Comparison of ENCODE assay signal across 8 cellular contexts in the genomic region with DNA sequence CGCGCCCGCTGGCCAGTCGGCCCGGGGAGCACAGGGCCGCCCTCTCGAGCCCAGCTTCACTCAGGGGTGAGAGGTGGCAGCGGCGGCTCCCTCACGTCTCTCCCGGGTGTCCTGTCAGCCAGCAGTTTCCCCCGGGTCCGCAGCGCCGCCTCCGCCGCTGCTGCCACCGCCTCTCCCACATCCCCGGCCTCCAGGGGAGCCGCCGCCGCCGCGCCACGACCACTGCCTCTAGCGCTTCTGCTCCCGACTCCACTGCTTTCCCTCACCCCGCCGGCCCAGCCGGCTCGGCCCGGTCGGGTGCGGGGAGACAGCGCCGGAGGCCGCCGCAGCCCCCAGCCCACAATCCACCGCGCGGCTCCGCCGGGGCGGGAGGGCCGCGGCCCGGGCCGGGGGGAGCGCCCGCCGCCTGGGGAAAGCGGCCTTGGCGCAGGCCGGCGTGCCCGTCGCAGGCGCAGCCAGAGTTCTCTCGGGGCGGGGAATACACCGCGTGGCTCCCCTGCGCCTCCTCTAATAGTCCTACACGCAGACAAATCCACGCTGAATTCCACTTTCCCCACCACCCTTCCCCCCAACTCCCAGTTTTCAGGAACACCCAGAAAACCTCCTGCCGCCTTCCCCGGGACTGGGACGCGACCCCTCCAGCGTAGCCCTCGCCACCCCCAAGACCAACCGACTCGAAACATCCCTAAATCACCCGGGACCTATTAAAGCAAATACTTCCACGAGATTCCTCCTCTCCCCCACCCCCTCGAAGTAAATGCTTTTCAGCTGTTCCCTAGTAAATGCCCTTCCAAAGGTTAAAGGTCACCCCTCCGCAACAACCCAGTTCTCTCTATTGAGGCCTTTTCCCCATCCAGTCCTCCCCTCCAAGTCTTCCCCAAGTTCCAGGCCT. TPM values are rescaled to one million over a fixed set of nuclear protein-coding genes. Genes with fewer than 3 reads are reported as not detected.
DNase-seq lines count a peak whose midpoint lies in the region; ATAC-seq and TF ChIP-seq lines count a peak whose summit lies in the region.

A gene with protein sequence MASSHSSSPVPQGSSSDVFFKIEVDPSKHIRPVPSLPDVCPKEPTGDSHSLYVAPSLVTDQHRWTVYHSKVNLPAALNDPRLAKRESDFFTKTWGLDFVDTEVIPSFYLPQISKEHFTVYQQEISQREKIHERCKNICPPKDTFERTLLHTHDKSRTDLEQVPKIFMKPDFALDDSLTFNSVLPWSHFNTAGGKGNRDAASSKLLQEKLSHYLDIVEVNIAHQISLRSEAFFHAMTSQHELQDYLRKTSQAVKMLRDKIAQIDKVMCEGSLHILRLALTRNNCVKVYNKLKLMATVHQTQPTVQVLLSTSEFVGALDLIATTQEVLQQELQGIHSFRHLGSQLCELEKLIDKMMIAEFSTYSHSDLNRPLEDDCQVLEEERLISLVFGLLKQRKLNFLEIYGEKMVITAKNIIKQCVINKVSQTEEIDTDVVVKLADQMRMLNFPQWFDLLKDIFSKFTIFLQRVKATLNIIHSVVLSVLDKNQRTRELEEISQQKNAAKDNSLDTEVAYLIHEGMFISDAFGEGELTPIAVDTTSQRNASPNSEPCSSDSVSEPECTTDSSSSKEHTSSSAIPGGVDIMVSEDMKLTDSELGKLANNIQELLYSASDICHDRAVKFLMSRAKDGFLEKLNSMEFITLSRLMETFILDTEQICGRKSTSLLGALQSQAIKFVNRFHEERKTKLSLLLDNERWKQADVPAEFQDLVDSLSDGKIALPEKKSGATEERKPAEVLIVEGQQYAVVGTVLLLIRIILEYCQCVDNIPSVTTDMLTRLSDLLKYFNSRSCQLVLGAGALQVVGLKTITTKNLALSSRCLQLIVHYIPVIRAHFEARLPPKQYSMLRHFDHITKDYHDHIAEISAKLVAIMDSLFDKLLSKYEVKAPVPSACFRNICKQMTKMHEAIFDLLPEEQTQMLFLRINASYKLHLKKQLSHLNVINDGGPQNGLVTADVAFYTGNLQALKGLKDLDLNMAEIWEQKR (minus strand): TSS at position 346 of the 892 bp plus-strand sequence. CDS start 35,429 bp downstream, outside the sequence.

- H3K4me3 ChIP-seq in BJ (ENCODE audit: low read depth, low read length) (peak within 1 kb of the TSS; percentile 54), Peyer's patch (peak within 1 kb of the TSS; percentile 81 to 91 (median 89))

- ATAC-seq in GM19035 (IDR thresholded peaks at IDR 0.05; ENCODE audit: unreplicated experiment) (peak; percentile 63), HG03280 (IDR thresholded peaks at IDR 0.05; ENCODE audit: unreplicated experiment) (peak; percentile 71)

- CTCF ChIA-PET in BJ (lab: Yijun Ruan, JAX), result interaction anchor here (0.8 kb wide), 1 partner anchor 92 kb away, joined by 3 read pairs; no protein-coding TSS in a partner anchor

- no peak for TF ChIP-seq CTCF in BJ (IDR thresholded peaks at IDR 0.05; ENCODE audit: insufficient read depth, low read depth, low read length)
- TF ChIP-seq CTCF in Peyer's patch (IDR thresholded peaks at IDR 0.05), result peak in 2 of 6 experiments; percentile 16 to 29
- no peak for TF ChIP-seq CTCF in nephron (IDR thresholded peaks at IDR 0.05; ENCODE audit: unreplicated experiment in 3 of 3)

- H3K36me3 Mint-ChIP-seq in activated T-helper 2 cell treated with anti-CD3 and anti-CD28 coated beads, Interferon-gamma antibody, Interleukin-2, Interleukin-4, amounts not matched to agents 10 μg/mL and 5 μg/mL and 100 μg/mL, durations not matched to agents 14 hours and 24 hours and 36 hours (ENCODE audit: low read depth), result peaks cover 12% of the 10 kb centered on the region
- H3K36me3 Mint-ChIP-seq in nephron (ENCODE audit: low read depth), result no peaks in the 10 kb centered on the region
- H3K36me3 Mint-ChIP-seq in stimulated activated naive CD8-positive, alpha-beta T cell treated with anti-CD3 and anti-CD28 coated beads, Interleukin-15, Interleukin-2, amounts not matched to agents 100 ng/mL and 50 ng/mL, for 24 hours (ENCODE audit: low read depth), result peaks cover 7% of the 10 kb centered on the region

- H3K9me3 Mint-ChIP-seq in activated T-helper 2 cell treated with anti-CD3 and anti-CD28 coated beads, Interferon-gamma antibody, Interleukin-2, Interleukin-4, amounts not matched to agents 10 μg/mL and 5 μg/mL and 100 μg/mL, durations not matched to agents 14 hours and 24 hours and 36 hours, result no peaks in the 10 kb centered on the region
- H3K9me3 Mint-ChIP-seq in nephron, result no peaks in the 10 kb centered on the region
- no peaks in the 10 kb centered on the region for H3K9me3 Mint-ChIP-seq in stimulated activated naive CD8-positive, alpha-beta T cell treated with anti-CD3 and anti-CD28 coated beads, Interleukin-15, Interleukin-2, amounts not matched to agents 100 ng/mL and 50 ng/mL, for 24 hours

- intact Hi-C loops in activated T-helper 2 cell treated with anti-CD3 and anti-CD28 coated beads, Interferon-gamma antibody, Interleukin-2, Interleukin-4, amounts not matched to agents 10 μg/mL and 5 μg/mL and 100 μg/mL, durations not matched to agents 14 hours and 24 hours and 36 hours (cut with micrococcal nuclease), result no loop called here

- H3K4me1 Mint-ChIP-seq in activated T-helper 2 cell treated with anti-CD3 and anti-CD28 coated beads, Interferon-gamma antibody, Interleukin-2, Interleukin-4, amounts not matched to agents 10 μg/mL and 5 μg/mL and 100 μg/mL, durations not matched to agents 14 hours and 24 hours and 36 hours (ENCODE audit: low read depth), result peaks cover 36% of the 10 kb centered on the region
- H3K4me1 Mint-ChIP-seq in nephron, result peaks cover 26% of the 10 kb centered on the region
- peaks cover 50% of the 10 kb centered on the region for H3K4me1 Mint-ChIP-seq in stimulated activated naive CD8-positive, alpha-beta T cell treated with anti-CD3 and anti-CD28 coated beads, Interleukin-15, Interleukin-2, amounts not matched to agents 100 ng/mL and 50 ng/mL, for 24 hours (ENCODE audit: low read depth)

- H3K27me3 Mint-ChIP-seq in activated T-helper 2 cell treated with anti-CD3 and anti-CD28 coated beads, Interferon-gamma antibody, Interleukin-2, Interleukin-4, amounts not matched to agents 10 μg/mL and 5 μg/mL and 100 μg/mL, durations not matched to agents 14 hours and 24 hours and 36 hours (ENCODE audit: low read depth), result no peaks in the 10 kb centered on the region
- H3K27me3 Mint-ChIP-seq in nephron (ENCODE audit: low read depth), result no peaks in the 10 kb centered on the region
- H3K27me3 Mint-ChIP-seq in stimulated activated naive CD8-positive, alpha-beta T cell treated with anti-CD3 and anti-CD28 coated beads, Interleukin-15, Interleukin-2, amounts not matched to agents 100 ng/mL and 50 ng/mL, for 24 hours, result no peaks in the 10 kb centered on the region

- POLR2A ChIA-PET in BJ (lab: Charles Lee), result interaction anchor here (0.7 kb wide), 1 partner anchor 100 kb away, joined by 7 read pairs; no protein-coding TSS in a partner anchor

- peak within 1 kb of the TSS; percentile 99 for H3K4me3 Mint-ChIP-seq in activated T-helper 2 cell treated with anti-CD3 and anti-CD28 coated beads, Interferon-gamma antibody, Interleukin-2, Interleukin-4, amounts not matched to agents 10 μg/mL and 5 μg/mL and 100 μg/mL, durations not matched to agents 14 hours and 24 hours and 36 hours (ENCODE audit: low read depth)
- H3K4me3 Mint-ChIP-seq in nephron, result peak within 1 kb of the TSS; percentile 96 to 98 (median 96)
- H3K4me3 Mint-ChIP-seq in stimulated activated naive CD8-positive, alpha-beta T cell treated with anti-CD3 and anti-CD28 coated beads, Interleukin-15, Interleukin-2, amounts not matched to agents 100 ng/mL and 50 ng/mL, for 24 hours, result peak within 1 kb of the TSS; percentile 99

- H3K27ac ChIP-seq in Peyer's patch, result peak within 1 kb of the TSS; percentile 91 to 98 (median 96)

- H3K36me3 ChIP-seq in BJ (ENCODE audit: control insufficient read depth, insufficient read depth, low read length) (no peaks in the 10 kb centered on the region), Peyer's patch (no peaks in the 10 kb centered on the region)

- H3K4me1 ChIP-seq in Peyer's patch, result peaks cover 0 to 10% (median 5%) of the 10 kb centered on the region in 4 donors

- TF ChIP-seq POLR2A in Peyer's patch (IDR thresholded peaks at IDR 0.05), result peak in 1 of 2 donors; percentile 45

- no peaks in the 10 kb centered on the region for H3K9me3 ChIP-seq in Peyer's patch

- H3K27me3 ChIP-seq in BJ (ENCODE audit: control insufficient read depth, insufficient read depth, low read length) (no peaks in the 10 kb centered on the region), Peyer's patch (no peaks in the 10 kb centered on the region)

- DNase-seq in BJ (ENCODE audit: low read depth) (no peak), Peyer's patch (peak; percentile 50 to 81 (median 70)), fibroblast of peridontal ligament (ENCODE audit: extremely low read depth) (peak; percentile 72)
- peak; percentile 60 for DNase-seq in activated T-helper 2 cell treated with anti-CD3 and anti-CD28 coated beads, Interferon-gamma antibody, Interleukin-2, Interleukin-4, amounts not matched to agents 10 μg/mL and 5 μg/mL and 100 μg/mL, durations not matched to agents 14 hours and 24 hours and 36 hours (ENCODE audit: low spot score)

- peak within 1 kb of the TSS; percentile 97 for H3K27ac Mint-ChIP-seq in activated T-helper 2 cell treated with anti-CD3 and anti-CD28 coated beads, Interferon-gamma antibody, Interleukin-2, Interleukin-4, amounts not matched to agents 10 μg/mL and 5 μg/mL and 100 μg/mL, durations not matched to agents 14 hours and 24 hours and 36 hours
- peak within 1 kb of the TSS; percentile 99 to 100 (median 100) for H3K27ac Mint-ChIP-seq in nephron
- H3K27ac Mint-ChIP-seq in stimulated activated naive CD8-positive, alpha-beta T cell treated with anti-CD3 and anti-CD28 coated beads, Interleukin-15, Interleukin-2, amounts not matched to agents 100 ng/mL and 50 ng/mL, for 24 hours, result peak within 1 kb of the TSS; percentile 97

RNA-seq across cellular contexts. Expression of the gene that starts here (rescaled TPM):
- 5.6 and 11.8 TPM in 2 replicates for polyA plus RNA-seq in BJ (2011; rRNA removed)
- polyA minus RNA-seq in BJ (2011; rRNA and poly(A)+ RNA removed), result 7.7 and 8.1 TPM in 2 replicates
- total RNA-seq in Peyer's patch, result 10 to 100 TPM; 16.6 to 24.8 (median 20.9) TPM
- total RNA-seq in activated T-helper 2 cell treated with anti-CD3 and anti-CD28 coated beads, Interferon-gamma antibody, Interleukin-2, Interleukin-4, amounts not matched to agents 10 μg/mL and 5 μg/mL and 100 μg/mL, durations not matched to agents 14 hours and 24 hours and 36 hours, result 15.9 and 16.0 TPM in 2 replicates
